ENCODE assay signal across 1 cellular context in the genomic region with DNA sequence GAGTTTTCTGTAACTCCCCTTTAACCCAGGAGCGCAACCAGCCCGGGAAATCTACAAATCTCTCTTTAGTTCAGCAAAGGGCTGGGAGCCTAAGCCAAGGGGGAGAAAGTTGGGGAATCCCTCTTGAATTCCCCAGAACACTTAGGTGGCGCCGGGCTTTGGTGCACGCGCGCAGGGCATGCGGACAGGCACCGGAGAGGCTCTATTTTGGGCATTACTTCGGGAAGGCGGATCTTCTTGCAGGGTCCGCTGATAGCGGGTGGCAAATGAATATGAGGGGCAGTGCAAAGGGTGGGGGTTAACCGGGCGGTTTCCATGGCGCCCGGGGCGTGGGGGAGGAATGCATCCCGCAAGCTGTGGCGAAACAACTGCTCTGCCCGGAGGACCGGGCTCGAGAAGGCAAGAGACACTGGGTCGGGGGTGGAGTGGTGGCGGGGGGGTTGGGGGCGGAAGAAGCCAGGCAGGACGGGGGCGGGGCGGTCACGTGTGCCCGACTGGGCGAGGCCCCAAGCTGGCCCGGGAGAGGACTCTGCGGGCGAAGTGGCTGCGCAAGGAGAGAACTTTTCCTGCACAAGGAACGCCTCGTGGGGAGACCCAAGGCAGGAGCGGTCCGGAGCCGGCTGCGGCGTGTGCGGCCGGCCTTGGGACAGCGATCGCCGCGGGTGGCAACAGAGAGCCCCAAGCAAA.
TF ChIP-seq lines count a peak whose summit lies in the region.

TSS of gene FLVCR2 (plus strand) at position 522 of the 687 bp plus-strand sequence. CDS start 353 bp downstream, outside the sequence.

TF ChIP-seq in HepG2, 621 proteins besides CTCF, POLR2A, EP300 and RAD21 (continued from another document and continues in another):
- TF ChIP-seq, protein P1, sequence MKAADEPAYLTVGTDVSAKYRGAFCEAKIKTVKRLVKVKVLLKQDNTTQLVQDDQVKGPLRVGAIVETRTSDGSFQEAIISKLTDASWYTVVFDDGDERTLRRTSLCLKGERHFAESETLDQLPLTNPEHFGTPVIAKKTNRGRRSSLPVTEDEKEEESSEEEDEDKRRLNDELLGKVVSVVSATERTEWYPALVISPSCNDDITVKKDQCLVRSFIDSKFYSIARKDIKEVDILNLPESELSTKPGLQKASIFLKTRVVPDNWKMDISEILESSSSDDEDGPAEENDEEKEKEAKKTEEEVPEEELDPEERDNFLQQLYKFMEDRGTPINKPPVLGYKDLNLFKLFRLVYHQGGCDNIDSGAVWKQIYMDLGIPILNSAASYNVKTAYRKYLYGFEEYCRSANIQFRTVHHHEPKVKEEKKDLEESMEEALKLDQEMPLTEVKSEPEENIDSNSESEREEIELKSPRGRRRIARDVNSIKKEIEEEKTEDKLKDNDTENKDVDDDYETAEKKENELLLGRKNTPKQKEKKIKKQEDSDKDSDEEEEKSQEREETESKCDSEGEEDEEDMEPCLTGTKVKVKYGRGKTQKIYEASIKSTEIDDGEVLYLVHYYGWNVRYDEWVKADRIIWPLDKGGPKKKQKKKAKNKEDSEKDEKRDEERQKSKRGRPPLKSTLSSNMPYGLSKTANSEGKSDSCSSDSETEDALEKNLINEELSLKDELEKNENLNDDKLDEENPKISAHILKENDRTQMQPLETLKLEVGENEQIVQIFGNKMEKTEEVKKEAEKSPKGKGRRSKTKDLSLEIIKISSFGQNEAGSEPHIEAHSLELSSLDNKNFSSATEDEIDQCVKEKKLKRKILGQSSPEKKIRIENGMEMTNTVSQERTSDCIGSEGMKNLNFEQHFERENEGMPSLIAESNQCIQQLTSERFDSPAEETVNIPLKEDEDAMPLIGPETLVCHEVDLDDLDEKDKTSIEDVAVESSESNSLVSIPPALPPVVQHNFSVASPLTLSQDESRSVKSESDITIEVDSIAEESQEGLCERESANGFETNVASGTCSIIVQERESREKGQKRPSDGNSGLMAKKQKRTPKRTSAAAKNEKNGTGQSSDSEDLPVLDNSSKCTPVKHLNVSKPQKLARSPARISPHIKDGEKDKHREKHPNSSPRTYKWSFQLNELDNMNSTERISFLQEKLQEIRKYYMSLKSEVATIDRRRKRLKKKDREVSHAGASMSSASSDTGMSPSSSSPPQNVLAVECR (CRISPR knock-in tag; IDR thresholded peaks at IDR 0.05; ENCODE audit: borderline replicate concordance): no peak; the same call in none of the 2 replicates
- TF ChIP-seq ZNF264 (CRISPR knock-in tag; IDR thresholded peaks at IDR 0.05) (no peak), POLR2G (IDR thresholded peaks at IDR 0.05; ENCODE audit: low read depth, low read length) (peak; percentile 46; the same call in 1 of the 2 replicates), RBM22 (optimal IDR thresholded peaks at IDR 0.05; ENCODE audit: low read length) (no peak), ZNF878 (CRISPR knock-in tag; IDR thresholded peaks at IDR 0.05) (0 out of 2 replicates have a peak, but pooled peaks have one; percentile 40), YEATS2 (CRISPR knock-in tag; IDR thresholded peaks at IDR 0.05; ENCODE audit: borderline replicate concordance) (no peak), STAG1 (CRISPR knock-in tag; IDR thresholded peaks at IDR 0.05) (no peak), RBM39 (IDR thresholded peaks at IDR 0.05; ENCODE audit: low read depth, low read length, poor library complexity, severe bottlenecking) (no peak), ZBTB7A (CRISPR knock-in tag; IDR thresholded peaks at IDR 0.05) (no peak), SPEN (CRISPR knock-in tag; IDR thresholded peaks at IDR 0.05; ENCODE audit: low read depth) (no peak), ZNF616 (CRISPR knock-in tag; IDR thresholded peaks at IDR 0.05; ENCODE audit: low read depth) (0 out of 2 replicates have a peak, but pooled peaks have one; percentile 61), ZNF670 (CRISPR knock-in tag; IDR thresholded peaks at IDR 0.05; ENCODE audit: borderline replicate concordance) (no peak; the same call in 1 of the 2 replicates), KAT8 (CRISPR knock-in tag; IDR thresholded peaks at IDR 0.05) (no peak), ZGPAT (CRISPR knock-in tag; IDR thresholded peaks at IDR 0.05) (no peak; the same call in 1 of the 2 replicates), ZFP91 (CRISPR knock-in tag; IDR thresholded peaks at IDR 0.05; ENCODE audit: borderline replicate concordance) (peak; percentile 31; the same call in 1 of the 2 replicates), KLF15 (CRISPR knock-in tag; IDR thresholded peaks at IDR 0.05; ENCODE audit: borderline replicate concordance) (no peak), PLRG1 (conservative IDR thresholded peaks at IDR 0.05) (no peak), TRIM22 (IDR thresholded peaks at IDR 0.05) (no peak), ZNF713 (CRISPR knock-in tag; IDR thresholded peaks at IDR 0.05) (no peak), HOXA3 (CRISPR knock-in tag; IDR thresholded peaks at IDR 0.05) (0 out of 2 replicates have a peak, but pooled peaks have one; percentile 6), HMGXB3 (CRISPR knock-in tag; IDR thresholded peaks at IDR 0.05; ENCODE audit: borderline replicate concordance) (no peak), RFX5 (IDR thresholded peaks at IDR 0.05; ENCODE audit: low read depth, low read length) (no peak), ZNF501 (CRISPR knock-in tag; IDR thresholded peaks at IDR 0.05) (no peak), PCBP2 (optimal IDR thresholded peaks at IDR 0.05; ENCODE audit: low read depth, low read length, poor library complexity, severe bottlenecking) (no peak), NR2F6 (IDR thresholded peaks at IDR 0.05) (no peak), NR2F6 (CRISPR knock-in tag; IDR thresholded peaks at IDR 0.05) (no peak), ZNF549 (CRISPR knock-in tag; IDR thresholded peaks at IDR 0.05) (no peak), SSRP1 (CRISPR knock-in tag; IDR thresholded peaks at IDR 0.05) (no peak), ZNF7 (CRISPR knock-in tag; IDR thresholded peaks at IDR 0.05) (no peak)
- TF ChIP-seq, protein P2, sequence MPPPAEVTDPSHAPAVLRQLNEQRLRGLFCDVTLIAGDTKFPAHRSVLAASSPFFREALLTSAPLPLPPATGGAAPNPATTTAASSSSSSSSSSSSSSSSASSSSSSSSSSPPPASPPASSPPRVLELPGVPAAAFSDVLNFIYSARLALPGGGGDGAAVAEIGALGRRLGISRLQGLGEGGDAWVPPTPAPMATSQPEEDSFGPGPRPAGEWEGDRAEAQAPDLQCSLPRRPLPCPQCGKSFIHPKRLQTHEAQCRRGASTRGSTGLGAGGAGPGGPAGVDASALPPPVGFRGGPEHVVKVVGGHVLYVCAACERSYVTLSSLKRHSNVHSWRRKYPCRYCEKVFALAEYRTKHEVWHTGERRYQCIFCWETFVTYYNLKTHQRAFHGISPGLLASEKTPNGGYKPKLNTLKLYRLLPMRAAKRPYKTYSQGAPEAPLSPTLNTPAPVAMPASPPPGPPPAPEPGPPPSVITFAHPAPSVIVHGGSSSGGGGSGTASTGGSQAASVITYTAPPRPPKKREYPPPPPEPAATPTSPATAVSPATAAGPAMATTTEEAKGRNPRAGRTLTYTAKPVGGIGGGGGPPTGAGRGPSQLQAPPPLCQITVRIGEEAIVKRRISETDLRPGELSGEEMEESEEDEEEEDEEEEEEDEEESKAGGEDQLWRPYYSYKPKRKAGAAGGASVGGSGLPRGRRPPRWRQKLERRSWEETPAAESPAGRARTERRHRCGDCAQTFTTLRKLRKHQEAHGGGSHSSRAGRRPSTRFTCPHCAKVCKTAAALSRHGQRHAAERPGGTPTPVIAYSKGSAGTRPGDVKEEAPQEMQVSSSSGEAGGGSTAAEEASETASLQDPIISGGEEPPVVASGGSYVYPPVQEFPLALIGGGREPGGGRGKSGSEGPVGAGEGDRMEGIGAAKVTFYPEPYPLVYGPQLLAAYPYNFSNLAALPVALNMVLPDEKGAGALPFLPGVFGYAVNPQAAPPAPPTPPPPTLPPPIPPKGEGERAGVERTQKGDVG (CRISPR knock-in tag; IDR thresholded peaks at IDR 0.05; ENCODE audit: borderline replicate concordance): no peak
- TF ChIP-seq, protein P3, sequence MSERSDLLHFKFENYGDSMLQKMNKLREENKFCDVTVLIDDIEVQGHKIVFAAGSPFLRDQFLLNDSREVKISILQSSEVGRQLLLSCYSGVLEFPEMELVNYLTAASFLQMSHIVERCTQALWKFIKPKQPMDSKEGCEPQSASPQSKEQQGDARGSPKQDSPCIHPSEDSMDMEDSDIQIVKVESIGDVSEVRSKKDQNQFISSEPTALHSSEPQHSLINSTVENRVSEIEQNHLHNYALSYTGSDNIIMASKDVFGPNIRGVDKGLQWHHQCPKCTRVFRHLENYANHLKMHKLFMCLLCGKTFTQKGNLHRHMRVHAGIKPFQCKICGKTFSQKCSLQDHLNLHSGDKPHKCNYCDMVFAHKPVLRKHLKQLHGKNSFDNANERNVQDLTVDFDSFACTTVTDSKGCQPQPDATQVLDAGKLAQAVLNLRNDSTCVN (CRISPR knock-in tag; IDR thresholded peaks at IDR 0.05; ENCODE audit: borderline replicate concordance): no peak
- TF ChIP-seq, protein P4, sequence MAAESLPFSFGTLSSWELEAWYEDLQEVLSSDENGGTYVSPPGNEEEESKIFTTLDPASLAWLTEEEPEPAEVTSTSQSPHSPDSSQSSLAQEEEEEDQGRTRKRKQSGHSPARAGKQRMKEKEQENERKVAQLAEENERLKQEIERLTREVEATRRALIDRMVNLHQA (CRISPR knock-in tag; IDR thresholded peaks at IDR 0.05): no peak
- TF ChIP-seq, protein P5, sequence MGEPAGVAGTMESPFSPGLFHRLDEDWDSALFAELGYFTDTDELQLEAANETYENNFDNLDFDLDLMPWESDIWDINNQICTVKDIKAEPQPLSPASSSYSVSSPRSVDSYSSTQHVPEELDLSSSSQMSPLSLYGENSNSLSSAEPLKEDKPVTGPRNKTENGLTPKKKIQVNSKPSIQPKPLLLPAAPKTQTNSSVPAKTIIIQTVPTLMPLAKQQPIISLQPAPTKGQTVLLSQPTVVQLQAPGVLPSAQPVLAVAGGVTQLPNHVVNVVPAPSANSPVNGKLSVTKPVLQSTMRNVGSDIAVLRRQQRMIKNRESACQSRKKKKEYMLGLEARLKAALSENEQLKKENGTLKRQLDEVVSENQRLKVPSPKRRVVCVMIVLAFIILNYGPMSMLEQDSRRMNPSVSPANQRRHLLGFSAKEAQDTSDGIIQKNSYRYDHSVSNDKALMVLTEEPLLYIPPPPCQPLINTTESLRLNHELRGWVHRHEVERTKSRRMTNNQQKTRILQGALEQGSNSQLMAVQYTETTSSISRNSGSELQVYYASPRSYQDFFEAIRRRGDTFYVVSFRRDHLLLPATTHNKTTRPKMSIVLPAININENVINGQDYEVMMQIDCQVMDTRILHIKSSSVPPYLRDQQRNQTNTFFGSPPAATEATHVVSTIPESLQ (CRISPR knock-in tag; conservative IDR thresholded peaks at IDR 0.05): no peak
- TF ChIP-seq, protein P6, sequence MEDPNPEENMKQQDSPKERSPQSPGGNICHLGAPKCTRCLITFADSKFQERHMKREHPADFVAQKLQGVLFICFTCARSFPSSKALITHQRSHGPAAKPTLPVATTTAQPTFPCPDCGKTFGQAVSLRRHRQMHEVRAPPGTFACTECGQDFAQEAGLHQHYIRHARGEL (CRISPR knock-in tag; IDR thresholded peaks at IDR 0.05): no peak
